Comparison of ENCODE assay signal across 9 cellular contexts in the genomic region with DNA sequence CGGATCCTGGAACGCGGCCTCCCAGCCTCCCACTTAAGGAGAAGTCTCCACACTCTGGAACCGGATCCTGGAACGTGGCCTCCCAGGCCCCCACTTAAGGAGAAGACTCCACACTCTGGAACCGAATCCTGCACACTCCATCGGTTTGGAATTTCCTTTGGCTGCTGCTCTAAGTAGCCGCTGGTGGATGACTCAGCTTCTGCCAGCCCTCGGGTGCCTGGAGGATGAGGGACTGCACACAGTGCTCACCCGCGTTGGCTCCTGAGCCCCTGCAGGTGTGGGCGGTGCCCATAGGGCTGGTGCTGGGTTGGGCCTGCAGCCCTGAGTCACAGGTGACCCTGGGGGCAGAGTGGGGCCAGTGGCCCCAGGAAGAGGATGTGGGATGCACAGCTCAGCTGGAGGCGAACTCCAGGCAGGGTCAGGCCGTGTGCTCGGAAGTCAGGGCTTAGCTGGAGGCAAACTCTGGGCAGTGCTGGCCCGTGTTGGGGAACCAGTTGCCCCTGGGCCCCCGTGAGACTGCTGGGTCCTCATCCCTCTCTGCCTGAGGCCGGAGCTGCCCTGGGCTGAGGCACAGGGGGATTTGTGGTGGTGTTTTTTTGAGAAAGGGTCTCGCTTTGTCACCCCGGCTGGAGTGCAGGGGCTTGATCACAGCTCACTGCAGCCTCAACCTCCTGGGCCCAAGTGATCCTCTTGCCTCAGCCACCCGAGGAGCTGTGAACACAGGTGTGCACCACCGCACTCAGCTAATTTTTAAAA. TPM values are rescaled to one million over a fixed set of nuclear protein-coding genes. Genes with fewer than 3 reads are reported as not detected.
DNase-seq lines count a peak whose midpoint lies in the region; ATAC-seq and TF ChIP-seq lines count a peak whose summit lies in the region.
"Had no signal": no experiment of that assay in that cellular context is flagged by ENCODE, and none has a peak within 500 bp of the region (broad histone marks: within the 10 kb centered on the region; RNA-seq: fewer than 3 reads in every experiment).

No MANE protein-coding gene starts in this region.

- TF ChIP-seq CTCF in GM20000 (IDR thresholded peaks at IDR 0.05; ENCODE audit: extremely low read depth, missing control alignments), result no peak

- peaks cover 11% of the 10 kb centered on the region for H3K4me1 ChIP-seq in effector memory CD4-positive, alpha-beta T cell (ENCODE audit: control insufficient read depth, insufficient read depth, low read length, poor library complexity, severe bottlenecking)

- DNase-seq in ELR (ENCODE audit: low read depth) (peak; percentile 100), foreskin melanocyte (peak; percentile 87), renal cortical epithelial cell (ENCODE audit: low read depth) (peak; percentile 99), DMS 273 (lab: John Stamatoyannopoulos, UW; ENCODE audit: unreplicated experiment) (no peak), activated gamma-delta T cell treated with Interleukin-2 at 50 U/mL for 16 hours (no peak), GM20000 (ENCODE audit: low spot score) (no peak)
- DNase-seq in effector memory CD4-positive, alpha-beta T cell, result no peak

- H3K4me3 ChIP-seq in effector memory CD4-positive, alpha-beta T cell (ENCODE audit: insufficient read depth, low read depth, low read length, poor library complexity, severe bottlenecking), result no peak overlapping the region

- H3K9me3 ChIP-seq in effector memory CD4-positive, alpha-beta T cell (ENCODE audit: control insufficient read depth, low read length), result no peaks in the 10 kb centered on the region
- H3K9me3 ChIP-seq: neutrophil had no signal

- no peaks in the 10 kb centered on the region for H3K36me3 ChIP-seq in effector memory CD4-positive, alpha-beta T cell (ENCODE audit: control insufficient read depth, insufficient read depth, low read length)

- peak; percentile 97 for ATAC-seq in SK-N-SH treated with all-trans-retinoic acid at 6 μM for 48 hours

- H3K27ac ChIP-seq in effector memory CD4-positive, alpha-beta T cell (ENCODE audit: insufficient read depth, low read length, poor library complexity, severe bottlenecking), result no peak overlapping the region
- H3K27ac ChIP-seq: neutrophil had no signal

- no peaks in the 10 kb centered on the region for H3K27me3 ChIP-seq in effector memory CD4-positive, alpha-beta T cell (replicated peaks; ENCODE audit: control insufficient read depth, insufficient read depth, low read length, poor library complexity, severe bottlenecking)
- H3K27me3 ChIP-seq: neutrophil had no signal

TF ChIP-seq in SK-N-SH treated with all-trans-retinoic acid at 6 μM for 48 hours, 23 proteins besides CTCF, POLR2A, EP300 and RAD21:
- TF ChIP-seq, protein P1, sequence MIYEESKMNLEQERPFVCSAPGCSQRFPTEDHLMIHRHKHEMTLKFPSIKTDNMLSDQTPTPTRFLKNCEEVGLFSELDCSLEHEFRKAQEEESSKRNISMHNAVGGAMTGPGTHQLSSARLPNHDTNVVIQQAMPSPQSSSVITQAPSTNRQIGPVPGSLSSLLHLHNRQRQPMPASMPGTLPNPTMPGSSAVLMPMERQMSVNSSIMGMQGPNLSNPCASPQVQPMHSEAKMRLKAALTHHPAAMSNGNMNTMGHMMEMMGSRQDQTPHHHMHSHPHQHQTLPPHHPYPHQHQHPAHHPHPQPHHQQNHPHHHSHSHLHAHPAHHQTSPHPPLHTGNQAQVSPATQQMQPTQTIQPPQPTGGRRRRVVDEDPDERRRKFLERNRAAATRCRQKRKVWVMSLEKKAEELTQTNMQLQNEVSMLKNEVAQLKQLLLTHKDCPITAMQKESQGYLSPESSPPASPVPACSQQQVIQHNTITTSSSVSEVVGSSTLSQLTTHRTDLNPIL (CRISPR knock-in tag; IDR thresholded peaks at IDR 0.05; ENCODE audit: low read depth), result no peak
- TF ChIP-seq ZC3H10 (CRISPR knock-in tag; IDR thresholded peaks at IDR 0.05) (no peak), RARB (CRISPR knock-in tag; IDR thresholded peaks at IDR 0.05) (no peak), ZFP3 (CRISPR knock-in tag; IDR thresholded peaks at IDR 0.05) (no peak), ESRRG (CRISPR knock-in tag; IDR thresholded peaks at IDR 0.05) (no peak)
- TF ChIP-seq, protein P2, sequence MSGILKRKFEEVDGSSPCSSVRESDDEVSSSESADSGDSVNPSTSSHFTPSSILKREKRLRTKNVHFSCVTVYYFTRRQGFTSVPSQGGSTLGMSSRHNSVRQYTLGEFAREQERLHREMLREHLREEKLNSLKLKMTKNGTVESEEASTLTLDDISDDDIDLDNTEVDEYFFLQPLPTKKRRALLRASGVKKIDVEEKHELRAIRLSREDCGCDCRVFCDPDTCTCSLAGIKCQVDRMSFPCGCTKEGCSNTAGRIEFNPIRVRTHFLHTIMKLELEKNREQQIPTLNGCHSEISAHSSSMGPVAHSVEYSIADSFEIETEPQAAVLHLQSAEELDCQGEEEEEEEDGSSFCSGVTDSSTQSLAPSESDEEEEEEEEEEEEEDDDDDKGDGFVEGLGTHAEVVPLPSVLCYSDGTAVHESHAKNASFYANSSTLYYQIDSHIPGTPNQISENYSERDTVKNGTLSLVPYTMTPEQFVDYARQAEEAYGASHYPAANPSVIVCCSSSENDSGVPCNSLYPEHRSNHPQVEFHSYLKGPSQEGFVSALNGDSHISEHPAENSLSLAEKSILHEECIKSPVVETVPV (CRISPR knock-in tag; IDR thresholded peaks at IDR 0.05), result no peak

RNA-seq across cellular contexts. Expression of a gene that starts 13.9 kb away (rescaled TPM):
- 10.8 and 191 TPM in 2 replicates for total RNA-seq in renal cortical epithelial cell

RNA-seq across cellular contexts. Expression of a gene that starts 24.4 kb away (rescaled TPM):
- 5.6 and 8.0 TPM in 2 replicates for total RNA-seq in renal cortical epithelial cell

RNA-seq across cellular contexts. Expression of a gene that starts 25.2 kb away (rescaled TPM):
- total RNA-seq in renal cortical epithelial cell, result 30.0 and 59.2 TPM in 2 replicates

RNA-seq across cellular contexts. Expression of a gene that starts 25.3 kb away (rescaled TPM):
- total RNA-seq in renal cortical epithelial cell, result 25.7 and 30.6 TPM in 2 replicates

RNA-seq across cellular contexts. Expression of a gene that starts 29.3 kb away (rescaled TPM):
- total RNA-seq in renal cortical epithelial cell, result 17.9 and 30.9 TPM in 2 replicates

Comparison
In these comparisons a context has a peak if more than half of its experiments do, and no peak if none do; other contexts are left out.
1. DNase-seq: peak in ELR (single experiment), foreskin melanocyte (single experiment) and renal cortical epithelial cell (single experiment); none in DMS 273 (single experiment), effector memory CD4-positive, alpha-beta T cell (0 of 3), activated gamma-delta T cell treated with Interleukin-2 at 50 U/mL for 16 hours (single experiment) and GM20000 (single experiment).